8 cellular contexts compared by ENCODE assay signal in the genomic region with DNA sequence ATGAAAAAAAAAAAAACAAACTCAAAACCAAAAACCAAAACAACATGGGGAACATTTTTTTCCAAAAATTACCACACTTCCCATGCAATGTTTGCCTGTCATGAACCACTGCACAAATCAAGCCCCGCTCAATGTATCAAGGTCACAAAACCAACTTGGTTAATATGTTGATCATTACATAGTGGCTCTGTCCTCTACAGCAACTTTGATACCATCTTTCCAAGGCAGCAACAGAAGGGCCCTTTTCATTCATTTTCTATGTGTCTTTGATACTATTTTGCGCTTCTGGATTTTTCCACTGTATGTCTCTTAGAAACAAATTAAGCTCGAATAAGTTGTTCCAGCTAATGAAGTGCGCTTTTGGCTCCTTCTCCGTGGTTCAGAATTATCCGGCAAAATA. TPM values are rescaled to one million over a fixed set of nuclear protein-coding genes. Genes with fewer than 3 reads are reported as not detected.
DNase-seq lines count a peak whose midpoint lies in the region; ATAC-seq, FAIRE-seq and TF ChIP-seq lines count a peak whose summit lies in the region.

No MANE protein-coding gene starts in this region.

- H3K36me3 Mint-ChIP-seq in activated naive CD8-positive, alpha-beta T cell treated with anti-CD3 and anti-CD28 coated beads for 36 hours, result peaks cover 2% of the 10 kb centered on the region

- peak overlapping the region; percentile 91 for H3K4me3 Mint-ChIP-seq in activated naive CD8-positive, alpha-beta T cell treated with anti-CD3 and anti-CD28 coated beads for 36 hours

- H3K4me3 ChIP-seq in kidney (ENCODE audit: low read length in 2 of 2) (peak overlapping the region; percentile 81 to 92), subcutaneous abdominal adipose tissue (ENCODE audit: low read depth in 1 of 5, low read length in 5 of 5) (peak overlapping the region in 4 of 5 donors; percentile 75 to 93 (median 87))

- H3K36me3 ChIP-seq in kidney (ENCODE audit: control insufficient read depth in 1 of 2, insufficient read depth in 2 of 2, low read length in 2 of 2) (no peaks in the 10 kb centered on the region), subcutaneous abdominal adipose tissue (ENCODE audit: control insufficient read depth in 5 of 5, insufficient read depth in 5 of 5, low read length in 5 of 5) (no peaks in the 10 kb centered on the region)

- intact Hi-C loops in kidney (cut with DNase I), result loop anchor here (10.0 kb wide), 1 partner anchor 61 kb away; no protein-coding TSS in a partner anchor

- H3K27me3 ChIP-seq in subcutaneous abdominal adipose tissue (ENCODE audit: control insufficient read depth in 5 of 5, insufficient read depth in 4 of 5, low read length in 5 of 5), result no peaks in the 10 kb centered on the region

- no peaks in the 10 kb centered on the region for H3K27me3 Mint-ChIP-seq in activated naive CD8-positive, alpha-beta T cell treated with anti-CD3 and anti-CD28 coated beads for 36 hours

- TF ChIP-seq CTCF in kidney (IDR thresholded peaks at IDR 0.05; ENCODE audit: borderline replicate concordance, extremely low read depth, insufficient read depth), result no peak

- no peaks in the 10 kb centered on the region for H3K9me3 Mint-ChIP-seq in activated naive CD8-positive, alpha-beta T cell treated with anti-CD3 and anti-CD28 coated beads for 36 hours

- H3K9me3 ChIP-seq in kidney (ENCODE audit: control insufficient read depth in 1 of 2, low read length in 2 of 2) (no peaks in the 10 kb centered on the region), subcutaneous abdominal adipose tissue (ENCODE audit: control insufficient read depth in 5 of 5, low read length in 5 of 5) (no peaks in the 10 kb centered on the region)

- peak; percentile 27 for DNase-seq in DMS 273 (lab: John Stamatoyannopoulos, UW; ENCODE audit: unreplicated experiment)
- no peak for DNase-seq in DMS 273 treated with DMSO at 0.1 percent for 48 hours (lab: John Stamatoyannopoulos, UW)
- DNase-seq in activated naive CD8-positive, alpha-beta T cell treated with anti-CD3 and anti-CD28 coated beads for 36 hours, result no peak
- DNase-seq in kidney, result no peak
- no peak for DNase-seq in DMS79 (lab: John Stamatoyannopoulos, UW)

- H3K4me1 ChIP-seq in kidney (ENCODE audit: control insufficient read depth in 1 of 2, insufficient read depth in 1 of 2, low read depth in 1 of 2, low read length in 2 of 2) (peaks cover 6 to 11% of the 10 kb centered on the region in 2 donors), subcutaneous abdominal adipose tissue (ENCODE audit: control insufficient read depth in 5 of 5, insufficient read depth in 5 of 5, low read length in 5 of 5) (peaks cover 2 to 50% (median 17%) of the 10 kb centered on the region in 5 donors)

- FAIRE-seq in kidney (lab: Jason Lieb, UNC), result peak; percentile 47

- H3K27ac Mint-ChIP-seq in activated naive CD8-positive, alpha-beta T cell treated with anti-CD3 and anti-CD28 coated beads for 36 hours, result no peak overlapping the region

- peaks cover 27% of the 10 kb centered on the region for H3K4me1 Mint-ChIP-seq in activated naive CD8-positive, alpha-beta T cell treated with anti-CD3 and anti-CD28 coated beads for 36 hours

- H3K9ac ChIP-seq in kidney (ENCODE audit: low read length in 2 of 2) (peak overlapping the region; percentile 2 to 90), subcutaneous abdominal adipose tissue (ENCODE audit: low read length in 5 of 5) (peak overlapping the region in 4 of 5 donors; percentile 30 to 95 (median 71))

- ATAC-seq in HG02798 (IDR thresholded peaks at IDR 0.05; ENCODE audit: poor library complexity, unreplicated experiment) (no peak), HG02588 (IDR thresholded peaks at IDR 0.05; ENCODE audit: unreplicated experiment) (no peak)

- peak overlapping the region; percentile 90 for H3K27ac ChIP-seq in kidney (ENCODE audit: low read depth in 2 of 2, low read length in 2 of 2)
- H3K27ac ChIP-seq in subcutaneous abdominal adipose tissue (ENCODE audit: low read depth, low read length), result peak overlapping the region; percentile 84

RNA-seq across cellular contexts. Expression of a gene that starts 1.5 kb away (rescaled TPM):
- total RNA-seq in activated naive CD8-positive, alpha-beta T cell treated with anti-CD3 and anti-CD28 coated beads for 36 hours, result 10 to 100 TPM; 15.5 to 17.6 TPM
- total RNA-seq in kidney, result 153 TPM
- 24.7 TPM for polyA plus RNA-seq in kidney (ENCODE audit: insufficient read depth, low read depth, low replicate concordance)

RNA-seq across cellular contexts. Expression of a gene that starts 24.6 kb away (rescaled TPM):
- total RNA-seq in activated naive CD8-positive, alpha-beta T cell treated with anti-CD3 and anti-CD28 coated beads for 36 hours, result 1 to 10 TPM; 1.4 to 1.8 TPM
- 31.6 TPM for total RNA-seq in kidney
- polyA plus RNA-seq in kidney (ENCODE audit: insufficient read depth, low read depth, low replicate concordance), result 29.4 TPM

RNA-seq across cellular contexts. Expression of a gene that starts 50.6 kb away (rescaled TPM):
- not detected for total RNA-seq in activated naive CD8-positive, alpha-beta T cell treated with anti-CD3 and anti-CD28 coated beads for 36 hours
- 0.50 TPM for total RNA-seq in kidney
- polyA plus RNA-seq in kidney (ENCODE audit: insufficient read depth, low read depth, low replicate concordance), result 0.32 TPM

Comparison
In these comparisons a context has a peak if more than half of its experiments do, and no peak if none do; other contexts are left out.
1. RNA of a gene that starts 24.6 kb away (total RNA-seq): 31.6 TPM in kidney (single experiment); 1.4 to 1.8 TPM in activated naive CD8-positive, alpha-beta T cell treated with anti-CD3 and anti-CD28 coated beads for 36 hours; every median in the first group is over 10 times any median in the second.